7 cellular contexts compared by ENCODE assay signal in genomic region chr2:143034292-143035074, GRCh38.
DNase-seq lines count a peak whose midpoint lies in the region; ATAC-seq and TF ChIP-seq lines count a peak whose summit lies in the region.

No MANE protein-coding gene starts in this region.

- H3K27me3 Mint-ChIP-seq in glutamatergic neuron (ENCODE audit: unreplicated experiment): no peaks in the 10 kb centered on the region

- H3K9me3 Mint-ChIP-seq in glutamatergic neuron (ENCODE audit: unreplicated experiment): no peaks in the 10 kb centered on the region

- no peak overlapping the region for H3K27ac Mint-ChIP-seq in glutamatergic neuron (ENCODE audit: unreplicated experiment)

- peak; percentile 65 for TF ChIP-seq CTCF in GM12875 (IDR thresholded peaks at IDR 0.05; ENCODE audit: borderline replicate concordance, insufficient read depth, low read depth, low read length)
- peak; percentile 98 for TF ChIP-seq CTCF in glutamatergic neuron (IDR thresholded peaks at IDR 0.05; ENCODE audit: partially characterized antibody, unreplicated experiment)

- no peaks in the 10 kb centered on the region for H3K36me3 Mint-ChIP-seq in glutamatergic neuron (ENCODE audit: unreplicated experiment)

- H3K4me1 Mint-ChIP-seq in glutamatergic neuron (ENCODE audit: low read depth, unreplicated experiment): no peaks in the 10 kb centered on the region

- ATAC-seq in HG02588 (IDR thresholded peaks at IDR 0.05; ENCODE audit: unreplicated experiment): peak; percentile 84

- H3K4me3 Mint-ChIP-seq in glutamatergic neuron (ENCODE audit: unreplicated experiment): no peak overlapping the region

- peak; percentile 88 for DNase-seq in MV-4-11 (lab: John Stamatoyannopoulos, UW)
- peak; percentile 30 for DNase-seq in SHP77 treated with DMSO at 0.1 percent for 48 hours (lab: John Stamatoyannopoulos, UW)
- peak; percentile 57 for DNase-seq in activated naive CD4-positive, alpha-beta T cell treated with Interleukin-2 at 50 U/mL for 16 hours
- peak; percentile 33 for DNase-seq in glutamatergic neuron
- peak; percentile 83 for DNase-seq in renal cortical epithelial cell (ENCODE audit: low read depth)

- no peak overlapping the region for H3K4me3 ChIP-seq in GM12875 (ENCODE audit: low read depth, low read length)

Comparison
In these comparisons a context has a peak if more than half of its experiments do, and no peak if none do; other contexts are left out.
1. DNase-seq: peak in every context shown above with its lines; median percentile 88 in MV-4-11; 83 in renal cortical epithelial cell; 57 in activated naive CD4-positive, alpha-beta T cell treated with Interleukin-2 at 50 U/mL for 16 hours; 33 in glutamatergic neuron; 30 in SHP77 treated with DMSO at 0.1 percent for 48 hours.